Comparison of ENCODE assay signal across 20 cellular contexts in genomic region chr4:19213388-19213787, GRCh38.
DNase-seq lines count a peak whose midpoint lies in the region; ATAC-seq and TF ChIP-seq lines count a peak whose summit lies in the region.
"Had no signal": no experiment of that assay in that cellular context is flagged by ENCODE, and none has a peak within 500 bp of the region (broad histone marks: within the 10 kb centered on the region; RNA-seq: fewer than 3 reads in every experiment).

No MANE protein-coding gene starts in this region.

- CTCF ChIA-PET in OCI-LY7 (lab: Charles Lee; ENCODE audit: unreplicated experiment) (no interaction called here), T-cell (lab: Charles Lee) (no interaction called here)
- CTCF ChIA-PET in activated CD4-positive, alpha-beta T cell treated with anti-CD3 and anti-CD28 coated beads for 36 hours (lab: Charles Lee): no interaction called here

- TF ChIP-seq CTCF in OCI-LY7 (conservative IDR thresholded peaks at IDR 0.05; ENCODE audit: low read length) (no peak), colonic mucosa (IDR thresholded peaks at IDR 0.05) (no peak)

- no peak overlapping the region for H3K4me2 ChIP-seq in OCI-LY7 (ENCODE audit: low read length)

- H4K20me1 ChIP-seq in OCI-LY7 (ENCODE audit: insufficient read depth, low read length): no peaks in the 10 kb centered on the region

- H3K36me3 ChIP-seq in OCI-LY7 (ENCODE audit: insufficient read depth, low read length) (no peaks in the 10 kb centered on the region), colonic mucosa (no peaks in the 10 kb centered on the region)
- H3K36me3 ChIP-seq: BE2C, breast epithelium had no signal

- intact Hi-C loops in OCI-LY7 (cut with micrococcal nuclease; ENCODE audit: unreplicated experiment) (no loop called here), colonic mucosa (cut with DNase I) (no loop called here)
- intact Hi-C loops in activated CD4-positive, alpha-beta T cell treated with anti-CD3 and anti-CD28 coated beads for 36 hours (cut with DNase I, micrococcal nuclease): no loop called here

- POLR2A ChIA-PET in OCI-LY7 (lab: Charles Lee): interaction anchor here (0.6 kb wide), 1 partner anchor 503 kb away, joined by 3 read pairs; no protein-coding TSS in a partner anchor
- POLR2A ChIA-PET in activated CD4-positive, alpha-beta T cell treated with anti-CD3 and anti-CD28 coated beads for 36 hours (lab: Charles Lee): no interaction called here
- POLR2A ChIA-PET in T-cell (lab: Charles Lee): no interaction called here

- no peak overlapping the region for H3K9ac ChIP-seq in colonic mucosa (ENCODE audit: low read depth in 2 of 2, low read length in 2 of 2)

- H3K27me3 Mint-ChIP-seq in activated CD4-positive, alpha-beta T cell treated with anti-CD3 and anti-CD28 coated beads for 36 hours: no peaks in the 10 kb centered on the region
- no peaks in the 10 kb centered on the region for H3K27me3 Mint-ChIP-seq in T-cell
- H3K27me3 Mint-ChIP-seq: activated naive CD4-positive, alpha-beta T cell treated with anti-CD3 and anti-CD28 coated beads, Interleukin-2, amount 10 ng/mL, durations not matched to agents 7 days and 5 days; dendritic cell treated with granulocyte-macrophage colony-stimulating factor and Interleukin-4, amounts not matched to agents 40 ng/mL and 50 ng/mL, for 4 days; progenitor cell of endocrine pancreas had no signal

- no peaks in the 10 kb centered on the region for H3K27me3 ChIP-seq in colonic mucosa
- H3K27me3 ChIP-seq: BE2C, breast epithelium, testis had no signal

- no peak overlapping the region for H3K4me3 ChIP-seq in OCI-LY7 (ENCODE audit: low read depth, low read length, poor library complexity, severe bottlenecking)
- no peak overlapping the region for H3K4me3 ChIP-seq in colonic mucosa
- H3K4me3 ChIP-seq: breast epithelium, GM12878, testis had no signal

- peaks cover 8% of the 10 kb centered on the region; the same call in 1 of the 2 replicates for H3K9me3 ChIP-seq in OCI-LY7 (ENCODE audit: low read length)
- H3K9me3 ChIP-seq in colonic mucosa: no peaks in the 10 kb centered on the region
- H3K9me3 ChIP-seq: BE2C, breast epithelium, testis had no signal

- no peak for ATAC-seq in activated CD4-positive, alpha-beta T cell treated with anti-CD3 and anti-CD28 coated beads for 36 hours
- ATAC-seq in T-cell (replicated peaks in 1 of 4): no peak
- ATAC-seq: GM12878 had no signal

- BruUV-seq in OCI-LY7 (replicated peaks; lab: Mats Ljungman, UMichigan): no TSS peak

- H3K4me1 Mint-ChIP-seq in activated CD4-positive, alpha-beta T cell treated with anti-CD3 and anti-CD28 coated beads for 36 hours: no peaks in the 10 kb centered on the region
- no peaks in the 10 kb centered on the region for H3K4me1 Mint-ChIP-seq in T-cell
- H3K4me1 Mint-ChIP-seq: activated naive CD4-positive, alpha-beta T cell treated with anti-CD3 and anti-CD28 coated beads, Interleukin-2, amount 10 ng/mL, durations not matched to agents 7 days and 5 days had no signal

- no peak overlapping the region for H3K27ac ChIP-seq in OCI-LY7 (ENCODE audit: low read depth, low read length, poor library complexity, severe bottlenecking)
- H3K27ac ChIP-seq in colonic mucosa: no peak overlapping the region
- H3K27ac ChIP-seq: breast epithelium, testis had no signal

- H3K9me2 ChIP-seq in OCI-LY7 (ENCODE audit: insufficient read depth, low read length): no peaks in the 10 kb centered on the region

- H3K27ac Mint-ChIP-seq in activated CD4-positive, alpha-beta T cell treated with anti-CD3 and anti-CD28 coated beads for 36 hours: no peak overlapping the region
- no peak overlapping the region for H3K27ac Mint-ChIP-seq in T-cell
- H3K27ac Mint-ChIP-seq: activated naive CD4-positive, alpha-beta T cell treated with anti-CD3 and anti-CD28 coated beads, Interleukin-2, amount 10 ng/mL, durations not matched to agents 7 days and 5 days; dendritic cell treated with granulocyte-macrophage colony-stimulating factor and Interleukin-4, amounts not matched to agents 40 ng/mL and 50 ng/mL, for 4 days; progenitor cell of endocrine pancreas had no signal

- peaks cover 6% of the 10 kb centered on the region for H3K9me3 Mint-ChIP-seq in activated CD4-positive, alpha-beta T cell treated with anti-CD3 and anti-CD28 coated beads for 36 hours (ENCODE audit: low read depth)
- peaks cover 10 to 27% (median 17%) of the 10 kb centered on the region in 3 donors for H3K9me3 Mint-ChIP-seq in T-cell
- H3K9me3 Mint-ChIP-seq: activated naive CD4-positive, alpha-beta T cell treated with anti-CD3 and anti-CD28 coated beads, Interleukin-2, amount 10 ng/mL, durations not matched to agents 7 days and 5 days; dendritic cell treated with granulocyte-macrophage colony-stimulating factor and Interleukin-4, amounts not matched to agents 40 ng/mL and 50 ng/mL, for 4 days had no signal

- no peak overlapping the region for H3K4me3 Mint-ChIP-seq in activated CD4-positive, alpha-beta T cell treated with anti-CD3 and anti-CD28 coated beads for 36 hours
- no peak overlapping the region for H3K4me3 Mint-ChIP-seq in T-cell
- H3K4me3 Mint-ChIP-seq: activated naive CD4-positive, alpha-beta T cell treated with anti-CD3 and anti-CD28 coated beads, Interleukin-2, amount 10 ng/mL, durations not matched to agents 7 days and 5 days; dendritic cell treated with granulocyte-macrophage colony-stimulating factor and Interleukin-4, amounts not matched to agents 40 ng/mL and 50 ng/mL, for 4 days had no signal

- peak; percentile 39 for DNase-seq in H4 (ENCODE audit: low spot score)
- no peak for DNase-seq in OCI-LY7 (ENCODE audit: low spot score)
- peak; percentile 49 for DNase-seq in fibroblast of peridontal ligament (ENCODE audit: extremely low read depth)
- DNase-seq in renal cortical epithelial cell (ENCODE audit: low read depth): peak; percentile 9
- no peak for DNase-seq in colonic mucosa
- no peak for DNase-seq in iPS-NIHi7 (ENCODE audit: extremely low spot score)
- DNase-seq in activated CD4-positive, alpha-beta T cell treated with anti-CD3 and anti-CD28 coated beads for 36 hours: no peak
- no peak for DNase-seq in T-cell
- DNase-seq: activated CD4-positive, alpha-beta T cell treated with anti-CD3 and anti-CD28 coated beads, Interleukin-2, amount 50 U/mL, for 4 hours; activated naive CD4-positive, alpha-beta T cell treated with anti-CD3 and anti-CD28 coated beads, Interleukin-2, amount 10 ng/mL, durations not matched to agents 7 days and 5 days; activated T-cell treated with anti-CD3 and anti-CD28 coated beads, Interleukin-2, amount 50 U/mL, for 1 hour; BE2C; GF-D8; NK-92 treated with Interleukin-12 subunit alpha and Interleukin-12 subunit beta, amount 100 ng/mL, for 24 hours; stimulated activated CD4-positive, alpha-beta T cell treated with anti-CD3 and anti-CD28 coated beads, Interleukin-12 subunit alpha, Interleukin-12 subunit beta, amount 100 ng/mL, for 4 hours; testis had no signal

- peak overlapping the region; percentile 33; the same call in 1 of the 2 replicates for H2AFZ ChIP-seq in OCI-LY7 (ENCODE audit: low read length)

- H3K79me2 ChIP-seq in OCI-LY7 (ENCODE audit: insufficient read depth, low read depth, low read length): no peaks in the 10 kb centered on the region

- H3K4me1 ChIP-seq in OCI-LY7 (ENCODE audit: insufficient read depth, low read length, poor library complexity, severe bottlenecking): peaks cover 5% of the 10 kb centered on the region
- H3K4me1 ChIP-seq in colonic mucosa: no peaks in the 10 kb centered on the region
- H3K4me1 ChIP-seq: BE2C, breast epithelium, testis had no signal

- H3K36me3 Mint-ChIP-seq in activated CD4-positive, alpha-beta T cell treated with anti-CD3 and anti-CD28 coated beads for 36 hours (ENCODE audit: low read depth): no peaks in the 10 kb centered on the region
- no peaks in the 10 kb centered on the region for H3K36me3 Mint-ChIP-seq in T-cell
- H3K36me3 Mint-ChIP-seq: activated naive CD4-positive, alpha-beta T cell treated with anti-CD3 and anti-CD28 coated beads, Interleukin-2, amount 10 ng/mL, durations not matched to agents 7 days and 5 days had no signal

Comparison
In these comparisons a context has a peak if more than half of its experiments do, and no peak if none do; other contexts are left out.
1. DNase-seq: peak in H4 (single experiment), fibroblast of peridontal ligament (single experiment) and renal cortical epithelial cell (single experiment); none in OCI-LY7 (single experiment), colonic mucosa (single experiment), iPS-NIHi7 (single experiment), activated CD4-positive, alpha-beta T cell treated with anti-CD3 and anti-CD28 coated beads for 36 hours (single experiment) and T-cell (0 of 34).